ENCODE assay signal across 10 cellular contexts in the genomic region with DNA sequence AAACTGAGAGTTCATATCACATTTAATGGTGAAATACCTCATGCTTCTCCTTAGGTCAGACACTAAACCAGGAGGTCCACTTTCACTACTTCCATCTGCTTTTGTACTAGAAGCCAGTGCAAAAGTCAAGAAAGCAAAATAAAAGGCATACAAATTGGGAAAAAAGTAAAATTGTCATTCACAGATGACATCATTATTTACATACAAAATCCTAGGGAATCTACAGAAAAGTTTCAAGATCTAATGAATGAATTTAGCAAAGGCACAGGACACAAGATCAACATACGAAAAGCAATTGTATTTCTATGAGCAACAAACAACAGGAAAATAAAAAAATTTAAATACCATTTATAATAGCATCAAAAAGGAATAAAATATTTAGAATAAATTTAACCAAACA.
"Had no signal": no experiment of that assay in that cellular context is flagged by ENCODE, and none has a peak within 500 bp of the region (broad histone marks: within the 10 kb centered on the region; RNA-seq: fewer than 3 reads in every experiment).

No MANE protein-coding gene starts in this region.

- H3K27ac ChIP-seq: GM23248, HL-60, KMS-11 had no signal

- DNase-seq: GM23248, GOT3, H7, HCEC 1CT, HFFc6, IMR-90, Karpas-422, KBM-7 had no signal

- H3K9ac ChIP-seq: GM23248, KMS-11 had no signal

- H3K4me3 Mint-ChIP-seq: HFFc6 had no signal

- H3K9me3 Mint-ChIP-seq: HFFc6 had no signal

- H3K27ac Mint-ChIP-seq: HFFc6 had no signal

- H3K4me3 ChIP-seq: GM23248 had no signal

- H3K4me2 ChIP-seq: KMS-11 had no signal

- H2AFZ ChIP-seq: GM23248 had no signal
